ENCODE assay signal across 30 cellular contexts in the genomic region with DNA sequence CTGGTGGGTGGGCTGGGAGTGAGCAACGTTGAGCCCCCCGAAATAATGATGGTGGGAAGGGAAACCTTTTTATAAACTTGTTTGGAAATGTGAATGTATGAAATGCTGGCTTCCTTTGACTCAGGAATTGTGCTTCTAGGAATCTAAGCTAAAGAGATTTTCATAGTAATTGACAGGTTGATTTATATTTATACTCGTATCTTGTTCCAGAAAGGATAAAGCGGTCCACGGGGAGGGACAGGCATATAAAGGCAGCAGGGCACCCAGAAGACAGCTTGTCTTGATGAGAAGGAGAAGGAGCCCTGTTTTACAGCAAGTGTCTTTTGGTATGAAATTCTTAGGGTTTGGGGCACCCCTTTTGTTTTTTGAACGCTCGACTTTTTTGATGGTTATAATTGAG.
"Had no signal": no experiment of that assay in that cellular context is flagged by ENCODE, and none has a peak within 500 bp of the region (broad histone marks: within the 10 kb centered on the region; RNA-seq: fewer than 3 reads in every experiment).

No MANE protein-coding gene starts in this region.

- H3K4me3 ChIP-seq: breast epithelium, K562 had no signal

- H3K4me1 ChIP-seq: breast epithelium had no signal

- H3K27ac ChIP-seq: breast epithelium, VCaP had no signal

- H3K27ac Mint-ChIP-seq: activated B cell treated with CpG ODN at 0.5 μM for 24 hours; activated CD4-positive, alpha-beta memory T cell treated with anti-CD3 and anti-CD28 coated beads for 36 hours; activated naive CD8-positive, alpha-beta T cell treated with anti-CD3 and anti-CD28 coated beads for 36 hours had no signal

- H3K4me3 Mint-ChIP-seq: activated B cell treated with CpG ODN at 0.5 μM for 24 hours; activated CD4-positive, alpha-beta memory T cell treated with anti-CD3 and anti-CD28 coated beads for 36 hours; activated naive CD8-positive, alpha-beta T cell treated with anti-CD3 and anti-CD28 coated beads for 36 hours had no signal

- DNase-seq: activated B cell treated with CpG ODN at 0.5 μM for 24 hours; activated CD4-positive, alpha-beta memory T cell treated with anti-CD3 and anti-CD28 coated beads for 36 hours; activated CD4-positive, alpha-beta T cell treated with anti-CD3 and anti-CD28 coated beads for 4 hours; activated CD4-positive, alpha-beta T cell treated with anti-CD3 and anti-CD28 coated beads, Interleukin-2, amount 50 U/mL, for 1 hour; activated CD4-positive, CD25-positive, alpha-beta regulatory T cell treated with anti-CD3 and anti-CD28 coated beads, Interleukin-2, amount 50 U/mL, for 72 hours; activated CD8-positive, alpha-beta memory T cell treated with anti-CD3 and anti-CD28 coated beads, Interleukin-2, amount 50 U/mL, for 4 hours; activated effector memory CD4-positive, alpha-beta T cell treated with Interleukin-2 at 50 U/mL for 16 hours; activated naive CD4-positive, alpha-beta T cell treated with anti-CD3 and anti-CD28 coated beads, Interleukin-2, amount 50 U/mL, for 16 hours; activated naive CD8-positive, alpha-beta T cell treated with anti-CD3 and anti-CD28 coated beads for 36 hours; activated T-cell treated with anti-CD3 and anti-CD28 coated beads for 4 hours; activated T-cell treated with anti-CD3 and anti-CD28 coated beads, Interleukin-2, amount 50 U/mL, for 48 hours; amniotic stem cell; NCI-H1092 treated with DMSO at 0.1 percent for 48 hours; NCI-H146; NCI-H187; NCI-H2029 treated with DMSO at 0.1 percent for 48 hours; NCI-H2107; NCI-H2171; NCI-H510A; NCI-H526; NCI-H748 treated with DMSO at 0.1 percent for 48 hours; RPMI8226; SIG-M5; SW 1271; T-helper 1 cell; T-helper 9 cell had no signal

- ATAC-seq: Panc1 had no signal

- FAIRE-seq: K562 had no signal

- H3K36me3 ChIP-seq: breast epithelium had no signal

- H3K27me3 ChIP-seq: breast epithelium had no signal

- H3K9me3 ChIP-seq: breast epithelium had no signal

- H3K4me1 Mint-ChIP-seq: activated B cell treated with CpG ODN at 0.5 μM for 24 hours; activated naive CD8-positive, alpha-beta T cell treated with anti-CD3 and anti-CD28 coated beads for 36 hours had no signal

- H3K9me3 Mint-ChIP-seq: activated B cell treated with CpG ODN at 0.5 μM for 24 hours; activated CD4-positive, alpha-beta memory T cell treated with anti-CD3 and anti-CD28 coated beads for 36 hours; activated naive CD8-positive, alpha-beta T cell treated with anti-CD3 and anti-CD28 coated beads for 36 hours had no signal

- H3K36me3 Mint-ChIP-seq: activated CD4-positive, alpha-beta memory T cell treated with anti-CD3 and anti-CD28 coated beads for 36 hours; activated naive CD8-positive, alpha-beta T cell treated with anti-CD3 and anti-CD28 coated beads for 36 hours had no signal
